Comparison of ENCODE assay signal across 28 cellular contexts in genomic region chr20:40542065-40542464, GRCh38.
"Had no signal": no experiment of that assay in that cellular context is flagged by ENCODE, and none has a peak within 500 bp of the region (broad histone marks: within the 10 kb centered on the region; RNA-seq: fewer than 3 reads in every experiment).

No MANE protein-coding gene starts in this region.

- H3K9me3 ChIP-seq: colonic mucosa, esophagus muscularis mucosa, esophagus squamous epithelium, gastrocnemius medialis, gastroesophageal sphincter, heart left ventricle, heart right ventricle had no signal

- DNase-seq: colonic mucosa; cortex of kidney; dermis blood vessel endothelial cell; dorsolateral prefrontal cortex; effector CD4-positive, alpha-beta T cell; effector CD8-positive, alpha-beta T cell; effector memory CD4-positive, alpha-beta T cell; effector memory CD8-positive, alpha-beta T cell; endodermal cell; erythroblast; esophagus squamous epithelium; foreskin fibroblast; foreskin keratinocyte; foreskin melanocyte; gastrocnemius medialis; glutamatergic neuron; head of caudate nucleus; heart left ventricle; heart right ventricle had no signal

- H3K36me3 ChIP-seq: colonic mucosa, esophagus muscularis mucosa, esophagus squamous epithelium, gastrocnemius medialis, gastroesophageal sphincter, heart left ventricle, heart right ventricle had no signal

- FAIRE-seq: colon, endometrium, endothelial cell of umbilical vein, frontal cortex had no signal

- ATAC-seq: effector memory CD8-positive, alpha-beta T cell; esophagus mucosa; foreskin keratinocyte; gastrocnemius medialis; gastroesophageal sphincter; heart left ventricle; heart right ventricle had no signal

- H3K27me3 ChIP-seq: colonic mucosa, esophagus squamous epithelium, foreskin keratinocyte, gastrocnemius medialis, gastroesophageal sphincter had no signal

- H3K4me3 ChIP-seq: colonic mucosa, coronary artery, dorsolateral prefrontal cortex, esophagus muscularis mucosa, esophagus squamous epithelium, gastrocnemius medialis, gastroesophageal sphincter, heart left ventricle, heart right ventricle had no signal

- H3K4me1 ChIP-seq: colonic mucosa, esophagus muscularis mucosa, esophagus squamous epithelium, foreskin keratinocyte, gastrocnemius medialis, gastroesophageal sphincter, heart left ventricle, heart right ventricle had no signal

- H3K27ac ChIP-seq: colonic mucosa, coronary artery, dorsolateral prefrontal cortex, epithelial cell of prostate, esophagus muscularis mucosa, esophagus squamous epithelium, foreskin keratinocyte, gastrocnemius medialis, gastroesophageal sphincter, heart left ventricle, heart right ventricle had no signal
